Comparison of ENCODE assay signal across 10 cellular contexts in the genomic region with DNA sequence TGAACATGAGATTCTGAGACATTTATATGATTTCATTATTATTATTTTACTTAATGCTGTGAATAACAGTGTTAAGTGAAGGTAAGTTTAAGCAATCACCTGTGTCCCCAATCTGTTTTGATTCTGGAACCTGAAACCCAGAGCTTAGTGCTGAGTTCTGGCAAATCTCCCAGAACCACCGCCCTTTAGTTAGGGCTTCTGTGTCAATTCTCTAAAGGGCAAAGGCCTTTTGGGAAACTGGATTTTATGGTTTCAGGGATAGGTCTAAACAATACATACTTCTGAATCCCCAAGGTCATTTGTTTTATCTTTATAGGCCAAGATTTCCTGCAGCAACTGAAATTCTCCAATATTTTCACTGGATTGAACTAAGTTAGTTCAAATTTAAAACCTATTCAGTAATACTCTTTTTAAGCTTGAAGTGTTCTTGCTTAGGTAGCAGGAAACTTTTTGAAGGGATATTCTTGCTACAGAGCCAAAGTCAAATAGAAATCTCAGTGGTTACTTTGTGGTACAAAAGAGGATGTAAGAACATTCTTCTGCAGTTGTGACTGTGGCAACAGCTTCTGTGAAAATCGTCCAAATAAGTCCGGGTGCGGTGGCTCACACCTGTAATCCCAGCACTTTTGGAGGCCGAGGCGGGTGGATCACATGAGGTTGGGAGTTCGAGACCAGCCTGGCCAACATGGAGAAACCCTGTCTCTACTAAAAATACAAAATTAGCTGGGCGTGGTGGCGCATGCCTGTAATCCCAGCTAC. TPM values are rescaled to one million over a fixed set of nuclear protein-coding genes. Genes with fewer than 3 reads are reported as not detected.
DNase-seq lines count a peak whose midpoint lies in the region; ATAC-seq and TF ChIP-seq lines count a peak whose summit lies in the region.
"Had no signal": no experiment of that assay in that cellular context is flagged by ENCODE, and none has a peak within 500 bp of the region (broad histone marks: within the 10 kb centered on the region; RNA-seq: fewer than 3 reads in every experiment).

No MANE protein-coding gene starts in this region.

- no peaks in the 10 kb centered on the region for H3K4me1 ChIP-seq in uterus

- ATAC-seq in GM18517 (IDR thresholded peaks at IDR 0.05; ENCODE audit: unreplicated experiment) = peak; percentile 99
- ATAC-seq in GM21360 (IDR thresholded peaks at IDR 0.05; ENCODE audit: unreplicated experiment) = peak; percentile 98
- peak; percentile 96 for ATAC-seq in HG03108 (IDR thresholded peaks at IDR 0.05; ENCODE audit: unreplicated experiment)

- H3K36me3 ChIP-seq in uterus = no peaks in the 10 kb centered on the region

- H3K27ac ChIP-seq in uterus = no peak overlapping the region

- no peaks in the 10 kb centered on the region for H3K27me3 ChIP-seq in uterus

- no peak overlapping the region for H3K4me3 ChIP-seq in uterus

- no peak for TF ChIP-seq POLR2A in uterus (IDR thresholded peaks at IDR 0.05)

- intact Hi-C loops in uterus (cut with DNase I; ENCODE audit: low total_unique reads) = no loop called here

- TF ChIP-seq CTCF in uterus (IDR thresholded peaks at IDR 0.05) = no peak

- DNase-seq in SKM-1 (lab: John Stamatoyannopoulos, UW; ENCODE audit: unreplicated experiment) = peak; percentile 4
- no peak for DNase-seq in uterus
- no peak for DNase-seq in iPS-NIHi7 (ENCODE audit: extremely low spot score)
- no peak for DNase-seq in EL
- no peak for DNase-seq in DMS79 (lab: John Stamatoyannopoulos, UW)
- DNase-seq: NCI-H345; stimulated activated CD4-positive, alpha-beta T cell treated with anti-CD3 and anti-CD28 coated beads, Interleukin-15, amount 100 ng/mL, for 24 hours had no signal

- H3K9me3 ChIP-seq in uterus = no peaks in the 10 kb centered on the region

RNA-seq across cellular contexts. Expression of a gene that starts 10.0 kb away (rescaled TPM):
- 10 to 100 TPM in 1 of 4 donors, 1 to 10 TPM in 1, under 1 TPM in 2; 0.77 to 34.4 (median 5.3) TPM for total RNA-seq in uterus
